Comparison of ENCODE assay signal across 10 cellular contexts in the genomic region with DNA sequence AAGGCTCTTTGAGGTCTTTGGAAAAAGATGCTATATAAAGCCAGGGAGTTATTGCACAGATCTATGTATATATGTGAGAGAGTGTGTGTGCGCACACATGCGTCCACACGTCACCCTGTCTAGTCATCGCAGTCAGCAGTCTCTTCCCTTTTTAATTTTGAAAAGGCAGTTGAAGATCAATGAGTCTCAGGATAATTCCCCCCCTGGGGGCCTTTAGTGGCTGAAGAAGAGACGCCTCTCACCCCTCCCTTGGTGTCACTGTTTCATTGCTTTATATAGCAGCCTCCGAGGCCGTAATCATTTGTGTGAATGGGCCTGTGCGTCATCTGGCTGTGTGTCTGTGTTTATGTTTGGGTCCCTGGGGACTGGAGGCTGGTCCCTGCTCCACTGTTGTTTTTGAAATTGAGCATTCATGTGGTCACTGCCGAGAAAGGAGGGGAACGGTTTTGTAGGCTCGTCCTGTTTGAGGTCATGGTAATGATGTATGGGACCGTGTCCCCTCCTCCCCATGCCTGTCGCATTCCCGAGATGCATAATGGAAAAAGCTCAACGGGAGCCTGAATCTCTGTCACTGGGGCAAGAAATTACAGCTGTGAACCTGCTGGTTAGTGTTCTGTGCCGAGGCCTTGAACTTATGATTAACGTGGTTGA.
DNase-seq lines count a peak whose midpoint lies in the region; ATAC-seq and TF ChIP-seq lines count a peak whose summit lies in the region.
"Had no signal": no experiment of that assay in that cellular context is flagged by ENCODE, and none has a peak within 500 bp of the region (broad histone marks: within the 10 kb centered on the region; RNA-seq: fewer than 3 reads in every experiment).

No MANE protein-coding gene starts in this region.

- TF ChIP-seq CTCF in AG04450 (IDR thresholded peaks at IDR 0.05; ENCODE audit: low read depth, low read length) (no peak), chondrocyte (IDR thresholded peaks at IDR 0.05) (peak; percentile 51), right lobe of liver (IDR thresholded peaks at IDR 0.05) (no peak), CD14-positive monocyte (IDR thresholded peaks at IDR 0.05) (no peak)

- H3K27me3 Mint-ChIP-seq in chondrocyte (ENCODE audit: low read depth) (no peaks in the 10 kb centered on the region), CD14-positive monocyte (ENCODE audit: low read depth in 3 of 3) (peaks cover 0 to 5% (median 0%) of the 10 kb centered on the region in 3 donors)
- H3K27me3 Mint-ChIP-seq in effector memory CD8-positive, alpha-beta T cell, result no peaks in the 10 kb centered on the region

- H3K27ac Mint-ChIP-seq in chondrocyte (ENCODE audit: unreplicated experiment) (peak overlapping the region; percentile 87), CD14-positive monocyte (no peak overlapping the region)
- H3K27ac Mint-ChIP-seq in effector memory CD8-positive, alpha-beta T cell, result no peak overlapping the region

- H3K27me3 ChIP-seq in AG04450 (ENCODE audit: control insufficient read depth, insufficient read depth, low read length), result no peaks in the 10 kb centered on the region
- H3K27me3 ChIP-seq in right lobe of liver, result no peaks in the 10 kb centered on the region
- H3K27me3 ChIP-seq: Peyer's patch had no signal

- peak overlapping the region; percentile 10 for H3K4me3 Mint-ChIP-seq in chondrocyte (ENCODE audit: unreplicated experiment)
- no peak overlapping the region for H3K4me3 Mint-ChIP-seq in effector memory CD8-positive, alpha-beta T cell
- H3K4me3 Mint-ChIP-seq in CD14-positive monocyte, result no peak overlapping the region

- intact Hi-C loops in right lobe of liver (cut with DNase I) (no loop called here), CD14-positive monocyte (cut with micrococcal nuclease) (no loop called here)

- H3K36me3 Mint-ChIP-seq in chondrocyte (ENCODE audit: low read depth) (peaks cover 2% of the 10 kb centered on the region), CD14-positive monocyte (peaks cover 20 to 28% of the 10 kb centered on the region in 2 donors)
- H3K36me3 Mint-ChIP-seq in effector memory CD8-positive, alpha-beta T cell (ENCODE audit: insufficient read depth), result peaks cover 13% of the 10 kb centered on the region

- 73% methylated on average over 13 of the region's 17 CpGs for WGBS in right lobe of liver (ENCODE audit: insufficient coverage, low coverage, low lambda C conversion rate, missing lambda C conversion rate)

- H3K9me3 Mint-ChIP-seq in chondrocyte (ENCODE audit: low read depth), result no peaks in the 10 kb centered on the region
- no peaks in the 10 kb centered on the region for H3K9me3 Mint-ChIP-seq in effector memory CD8-positive, alpha-beta T cell
- H3K9me3 Mint-ChIP-seq in CD14-positive monocyte, result peaks cover 1 to 11% (median 4%) of the 10 kb centered on the region in 7 donors

- no peaks in the 10 kb centered on the region for H3K36me3 ChIP-seq in right lobe of liver
- H3K36me3 ChIP-seq: Peyer's patch had no signal

- POLR2A ChIA-PET in AG04450 (lab: Yijun Ruan, JAX), result no interaction called here

- H3K4me3 ChIP-seq in AG04450 (ENCODE audit: low read depth, low read length) (no peak overlapping the region), right lobe of liver (no peak overlapping the region)
- H3K4me3 ChIP-seq: Peyer's patch had no signal

- peak in 3 of 4 donors; percentile 23 to 63 (median 49) for ATAC-seq in right lobe of liver
- ATAC-seq in effector memory CD8-positive, alpha-beta T cell (replicated peaks), result no peak
- no peak for ATAC-seq in HG03469 (IDR thresholded peaks at IDR 0.05; ENCODE audit: unreplicated experiment)

- H3K4me1 Mint-ChIP-seq in chondrocyte (ENCODE audit: low read depth) (peaks cover 24% of the 10 kb centered on the region), CD14-positive monocyte (peaks cover 13% of the 10 kb centered on the region)
- H3K4me1 Mint-ChIP-seq in effector memory CD8-positive, alpha-beta T cell (ENCODE audit: low read depth in 2 of 2), result peaks cover 0 to 5% of the 10 kb centered on the region in 2 donors

- peak overlapping the region; percentile 39 for H3K27ac ChIP-seq in AG04450 (ENCODE audit: low read depth, low read length)
- no peak overlapping the region for H3K27ac ChIP-seq in right lobe of liver
- H3K27ac ChIP-seq: Peyer's patch had no signal

- H3K9me3 ChIP-seq in AG04450 (ENCODE audit: control insufficient read depth, insufficient read depth, low read length), result peaks cover 9% of the 10 kb centered on the region
- no peaks in the 10 kb centered on the region for H3K9me3 ChIP-seq in right lobe of liver
- H3K9me3 ChIP-seq: Peyer's patch had no signal

- CTCF ChIA-PET in AG04450 (lab: Charles Lee), result interaction anchor here (1.2 kb wide), 1 partner anchor 25 kb away, joined by 6 read pairs; no protein-coding TSS in a partner anchor

- no peak for TF ChIP-seq POLR2A in right lobe of liver (IDR thresholded peaks at IDR 0.05)

- H3K4me1 ChIP-seq in right lobe of liver, result no peaks in the 10 kb centered on the region
- H3K4me1 ChIP-seq: Peyer's patch had no signal

- DNase-seq in AG04450 (ENCODE audit: low read depth, low spot score) (no peak), NCI-H2107 treated with DMSO at 0.1 percent for 48 hours (lab: John Stamatoyannopoulos, UW; ENCODE audit: unreplicated experiment) (peak; percentile 89), chondrocyte (ENCODE audit: low spot score) (no peak), right lobe of liver (no peak), CD14-positive monocyte (ENCODE audit: low spot score) (no peak), DMS53 (lab: John Stamatoyannopoulos, UW) (no peak)
- no peak for DNase-seq in effector memory CD8-positive, alpha-beta T cell
- DNase-seq: caudate nucleus, Peyer's patch had no signal

Comparison
In these comparisons a context has a peak if more than half of its experiments do, and no peak if none do; other contexts are left out.
1. ATAC-seq: peak in right lobe of liver (3 of 4); none in effector memory CD8-positive, alpha-beta T cell (single experiment) and HG03469 (single experiment).